In the genomic region with DNA sequence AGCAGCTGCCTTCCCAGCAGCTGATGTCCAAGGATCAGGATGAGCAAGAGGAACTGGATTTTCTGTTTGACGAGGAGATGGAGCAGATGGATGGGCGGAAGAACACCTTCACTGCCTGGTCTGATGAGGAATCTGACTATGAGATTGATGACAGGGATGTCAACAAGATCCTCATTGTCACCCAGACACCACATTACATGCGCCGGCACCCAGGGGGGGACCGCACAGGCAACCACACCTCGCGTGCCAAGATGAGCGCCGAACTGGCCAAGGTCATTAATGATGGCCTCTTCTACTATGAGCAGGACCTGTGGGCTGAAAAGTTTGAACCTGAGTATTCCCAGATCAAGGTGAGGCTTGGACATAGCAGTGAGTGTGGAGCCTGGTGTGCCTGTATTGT, we compare ENCODE assay signal across 11 cellular contexts.
"Had no signal": no experiment of that assay in that cellular context is flagged by ENCODE, and none has a peak within 500 bp of the region (broad histone marks: within the 10 kb centered on the region; RNA-seq: fewer than 3 reads in every experiment).

No MANE protein-coding gene starts in this region.

- H3K27ac ChIP-seq: foreskin keratinocyte, prostate gland, SJSA1, VCaP had no signal

- H3K9me3 ChIP-seq: prostate gland, SJSA1 had no signal

- H3K4me3 Mint-ChIP-seq: activated CD4-positive, alpha-beta T cell treated with anti-CD3 and anti-CD28 coated beads for 36 hours; nephron; stimulated activated naive CD8-positive, alpha-beta T cell treated with anti-CD3 and anti-CD28 coated beads, Interleukin-15, Interleukin-2, amounts not matched to agents 100 ng/mL and 50 ng/mL, for 24 hours had no signal

- H3K4me1 Mint-ChIP-seq: nephron had no signal

- ATAC-seq: foreskin keratinocyte had no signal

- H3K9me3 Mint-ChIP-seq: nephron; stimulated activated naive CD8-positive, alpha-beta T cell treated with anti-CD3 and anti-CD28 coated beads, Interleukin-15, Interleukin-2, amounts not matched to agents 100 ng/mL and 50 ng/mL, for 24 hours had no signal

- H3K4me3 ChIP-seq: prostate gland, SJSA1 had no signal

- H3K27me3 ChIP-seq: foreskin keratinocyte, SJSA1 had no signal

- DNase-seq: activated CD4-positive, alpha-beta T cell treated with anti-CD3 and anti-CD28 coated beads for 36 hours; activated CD8-positive, alpha-beta memory T cell treated with anti-CD3 and anti-CD28 coated beads for 24 hours; activated T-cell treated with anti-CD3 and anti-CD28 coated beads, Interleukin-2, amount 50 U/mL, for 1 hour; anterior cingulate cortex; foreskin keratinocyte; stimulated activated CD4-positive, alpha-beta T cell treated with anti-CD3 and anti-CD28 coated beads, Interleukin-2, amount 100 ng/mL, for 48 hours had no signal

- H3K27ac Mint-ChIP-seq: nephron had no signal

- H3K27me3 Mint-ChIP-seq: activated CD4-positive, alpha-beta T cell treated with anti-CD3 and anti-CD28 coated beads for 36 hours; stimulated activated naive CD8-positive, alpha-beta T cell treated with anti-CD3 and anti-CD28 coated beads, Interleukin-15, Interleukin-2, amounts not matched to agents 100 ng/mL and 50 ng/mL, for 24 hours had no signal

- H3K4me1 ChIP-seq: foreskin keratinocyte, prostate gland had no signal
